In the genomic region with DNA sequence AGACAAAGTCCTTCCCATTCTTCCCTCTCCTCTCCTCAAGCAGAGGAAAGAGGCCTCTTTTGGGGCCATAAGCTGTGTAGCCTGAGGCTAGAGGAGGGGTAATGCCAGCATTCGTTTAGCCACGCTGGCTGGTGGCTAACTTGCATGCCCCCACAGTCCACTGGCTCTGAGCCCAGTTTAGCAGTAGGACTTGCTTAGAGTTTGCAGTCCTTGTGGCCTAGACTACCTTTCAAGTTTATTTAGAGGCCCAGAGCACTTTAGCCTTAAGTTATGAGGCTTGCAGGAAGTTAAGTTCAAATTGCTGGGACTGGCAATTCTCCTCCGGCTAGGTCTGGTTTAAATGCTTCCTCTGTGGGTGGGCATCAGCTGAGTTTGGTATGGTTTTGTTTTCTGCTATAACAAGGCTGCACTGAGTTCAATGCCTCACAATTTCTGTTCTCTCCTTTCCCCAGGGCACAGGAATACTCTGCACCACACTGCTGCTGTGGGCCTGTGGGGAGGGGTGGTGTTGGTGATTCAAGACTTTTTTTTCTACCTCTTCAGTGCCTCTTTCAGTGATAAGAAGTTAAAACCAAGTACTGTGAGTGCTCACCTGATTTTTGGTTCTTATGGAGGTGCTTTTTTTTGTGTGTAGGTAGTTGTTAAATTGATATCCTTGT, we compare ENCODE assay signal across 17 cellular contexts.
"Had no signal": no experiment of that assay in that cellular context is flagged by ENCODE, and none has a peak within 500 bp of the region (broad histone marks: within the 10 kb centered on the region; RNA-seq: fewer than 3 reads in every experiment).

No MANE protein-coding gene starts in this region.

- H3K4me3 ChIP-seq: esophagus squamous epithelium, lung, right atrium auricular region, smooth muscle cell, suprapubic skin, thyroid gland had no signal

- H3K4me2 ChIP-seq: smooth muscle cell had no signal

- H3K27me3 Mint-ChIP-seq: dendritic cell treated with granulocyte-macrophage colony-stimulating factor and Interleukin-4, amounts not matched to agents 40 ng/mL and 50 ng/mL, for 4 days; naive B cell had no signal

- H3K27ac Mint-ChIP-seq: dendritic cell treated with granulocyte-macrophage colony-stimulating factor and Interleukin-4, amounts not matched to agents 40 ng/mL and 50 ng/mL, for 4 days; naive B cell; nephron; type B pancreatic cell had no signal

- ATAC-seq: left cardiac atrium; left ventricle myocardium superior; stimulated activated naive CD8-positive, alpha-beta T cell treated with anti-CD3 and anti-CD28 coated beads, Interleukin-15, Interleukin-2, amounts not matched to agents 100 U/mL and 50 U/mL, for 24 hours had no signal

- H3K36me3 ChIP-seq: esophagus squamous epithelium, right atrium auricular region, suprapubic skin, thyroid gland had no signal

- H3K27ac ChIP-seq: esophagus squamous epithelium, right atrium auricular region, suprapubic skin, thyroid gland had no signal

- DNase-seq: esophagus squamous epithelium; foreskin fibroblast; kidney; left cardiac atrium; left ventricle myocardium superior; mesenchymal stem cell; naive B cell; stimulated activated CD4-positive, alpha-beta T cell treated with anti-CD3 and anti-CD28 coated beads, Interleukin-2, amount 100 ng/mL, for 48 hours; stimulated activated naive CD8-positive, alpha-beta T cell treated with anti-CD3 and anti-CD28 coated beads, Interleukin-15, Interleukin-2, amounts not matched to agents 100 U/mL and 50 U/mL, for 24 hours; thyroid gland had no signal

- H3K4me1 ChIP-seq: esophagus squamous epithelium, right atrium auricular region, suprapubic skin, thyroid gland had no signal

- H3K36me3 Mint-ChIP-seq: naive B cell, type B pancreatic cell had no signal

- H3K4me1 Mint-ChIP-seq: naive B cell, nephron had no signal

- H3K4me3 Mint-ChIP-seq: dendritic cell treated with granulocyte-macrophage colony-stimulating factor and Interleukin-4, amounts not matched to agents 40 ng/mL and 50 ng/mL, for 4 days; naive B cell; nephron; type B pancreatic cell had no signal

- H3K27me3 ChIP-seq: esophagus squamous epithelium, right atrium auricular region, suprapubic skin, thyroid gland had no signal
